1 cellular context compared by ENCODE assay signal in genomic region chr20:23508449-23508848, GRCh38.
TF ChIP-seq lines count a peak whose summit lies in the region.

No MANE protein-coding gene starts in this region.

TF ChIP-seq in H1, 55 proteins besides CTCF, POLR2A, EP300 and RAD21:
- TF ChIP-seq ASH2L (IDR thresholded peaks at IDR 0.05; ENCODE audit: low read length), result no peak
- no peak for TF ChIP-seq CHD1 (IDR thresholded peaks at IDR 0.05; ENCODE audit: low read depth, low read length)
- no peak for TF ChIP-seq YY1 (IDR thresholded peaks at IDR 0.05; ENCODE audit: low read depth, low read length)
- no peak for TF ChIP-seq TCF12 (IDR thresholded peaks at IDR 0.05; ENCODE audit: low read depth, low read length)
- TF ChIP-seq CHD7 (IDR thresholded peaks at IDR 0.05; ENCODE audit: insufficient replicate concordance, low read length), result no peak
- TF ChIP-seq SP2 (IDR thresholded peaks at IDR 0.05; ENCODE audit: low read length), result no peak
- no peak for TF ChIP-seq CTBP2 (IDR thresholded peaks at IDR 0.05; ENCODE audit: borderline replicate concordance, insufficient read depth, insufficient read length, low read length)
- no peak for TF ChIP-seq KDM1A (IDR thresholded peaks at IDR 0.05; ENCODE audit: borderline replicate concordance, low read length)
- no peak for TF ChIP-seq RXRA (IDR thresholded peaks at IDR 0.05; ENCODE audit: insufficient read depth, low read depth, low read length)
- TF ChIP-seq SUZ12 (IDR thresholded peaks at IDR 0.05; ENCODE audit: low read length), result no peak
- no peak for TF ChIP-seq GABPA (IDR thresholded peaks at IDR 0.05; ENCODE audit: borderline replicate concordance, insufficient read depth, low read length)
- no peak for TF ChIP-seq USF2 (IDR thresholded peaks at IDR 0.05; ENCODE audit: low read length)
- TF ChIP-seq POLR2AphosphoS5 (IDR thresholded peaks at IDR 0.05; ENCODE audit: low read depth, low read length), result no peak
- TF ChIP-seq JUND (IDR thresholded peaks at IDR 0.05; ENCODE audit: low read length), result no peak
- TF ChIP-seq RFX5 (IDR thresholded peaks at IDR 0.05; ENCODE audit: borderline replicate concordance, low read depth, low read length), result no peak
- TF ChIP-seq SIN3A (conservative IDR thresholded peaks at IDR 0.05 in 1 of 2, IDR thresholded peaks at IDR 0.05 in 1 of 2; ENCODE audit: low read depth in 1 of 2, low read length in 2 of 2), result no peak
- no peak for TF ChIP-seq TAF7 (optimal IDR thresholded peaks at IDR 0.05; ENCODE audit: borderline replicate concordance, low read depth, low read length)
